Comparison of ENCODE assay signal across 1 cellular context in the genomic region with DNA sequence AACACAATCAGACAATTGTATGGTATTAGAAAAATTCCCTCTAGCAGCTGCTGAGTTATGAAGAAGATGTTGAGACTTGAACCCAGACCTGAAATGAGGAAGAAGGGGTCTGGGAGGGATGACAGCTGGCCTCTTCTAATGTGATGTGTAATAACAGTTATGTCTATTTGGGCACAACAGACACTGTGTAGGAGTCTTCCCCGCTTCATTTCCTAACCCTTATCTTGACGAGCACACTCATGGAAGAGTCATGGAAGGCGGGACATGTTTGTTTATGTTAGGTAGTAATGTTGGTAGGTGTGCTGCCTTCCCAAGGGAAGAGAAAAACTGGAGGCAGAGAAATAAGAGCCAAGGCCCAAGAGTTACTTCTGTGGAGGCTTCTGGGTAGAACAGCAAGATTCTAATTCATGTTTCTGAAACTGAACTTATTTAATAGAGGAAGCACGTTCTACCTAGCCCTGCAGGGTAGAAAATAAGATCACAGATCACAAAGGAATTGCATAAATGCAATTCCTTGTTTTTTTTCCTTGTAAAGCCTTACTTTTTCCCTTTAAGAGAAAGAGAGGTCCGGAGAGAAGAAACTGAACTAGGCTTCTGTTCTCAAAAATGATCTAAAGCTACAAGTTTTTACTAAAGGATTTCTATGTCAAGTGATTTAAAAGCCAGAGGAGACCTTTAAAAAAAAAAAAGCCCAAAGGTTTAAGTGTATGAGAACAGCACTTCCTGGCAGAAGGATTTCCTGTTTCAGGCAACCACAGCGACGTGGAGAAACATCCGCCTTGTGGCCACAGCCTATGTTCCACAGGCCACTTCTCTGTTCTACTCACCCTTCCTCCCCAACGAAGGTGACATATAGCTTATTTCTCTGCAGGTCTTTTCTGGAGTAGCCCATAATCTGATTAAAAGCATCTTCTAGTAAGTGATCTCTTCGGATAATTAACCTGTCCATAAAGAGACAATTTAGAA.
TF ChIP-seq lines count a peak whose summit lies in the region.

No MANE protein-coding gene starts in this region.

TF ChIP-seq in HCT116, 20 proteins besides CTCF, POLR2A, EP300 and RAD21 (continued from another document):
- TF ChIP-seq, protein P1, sequence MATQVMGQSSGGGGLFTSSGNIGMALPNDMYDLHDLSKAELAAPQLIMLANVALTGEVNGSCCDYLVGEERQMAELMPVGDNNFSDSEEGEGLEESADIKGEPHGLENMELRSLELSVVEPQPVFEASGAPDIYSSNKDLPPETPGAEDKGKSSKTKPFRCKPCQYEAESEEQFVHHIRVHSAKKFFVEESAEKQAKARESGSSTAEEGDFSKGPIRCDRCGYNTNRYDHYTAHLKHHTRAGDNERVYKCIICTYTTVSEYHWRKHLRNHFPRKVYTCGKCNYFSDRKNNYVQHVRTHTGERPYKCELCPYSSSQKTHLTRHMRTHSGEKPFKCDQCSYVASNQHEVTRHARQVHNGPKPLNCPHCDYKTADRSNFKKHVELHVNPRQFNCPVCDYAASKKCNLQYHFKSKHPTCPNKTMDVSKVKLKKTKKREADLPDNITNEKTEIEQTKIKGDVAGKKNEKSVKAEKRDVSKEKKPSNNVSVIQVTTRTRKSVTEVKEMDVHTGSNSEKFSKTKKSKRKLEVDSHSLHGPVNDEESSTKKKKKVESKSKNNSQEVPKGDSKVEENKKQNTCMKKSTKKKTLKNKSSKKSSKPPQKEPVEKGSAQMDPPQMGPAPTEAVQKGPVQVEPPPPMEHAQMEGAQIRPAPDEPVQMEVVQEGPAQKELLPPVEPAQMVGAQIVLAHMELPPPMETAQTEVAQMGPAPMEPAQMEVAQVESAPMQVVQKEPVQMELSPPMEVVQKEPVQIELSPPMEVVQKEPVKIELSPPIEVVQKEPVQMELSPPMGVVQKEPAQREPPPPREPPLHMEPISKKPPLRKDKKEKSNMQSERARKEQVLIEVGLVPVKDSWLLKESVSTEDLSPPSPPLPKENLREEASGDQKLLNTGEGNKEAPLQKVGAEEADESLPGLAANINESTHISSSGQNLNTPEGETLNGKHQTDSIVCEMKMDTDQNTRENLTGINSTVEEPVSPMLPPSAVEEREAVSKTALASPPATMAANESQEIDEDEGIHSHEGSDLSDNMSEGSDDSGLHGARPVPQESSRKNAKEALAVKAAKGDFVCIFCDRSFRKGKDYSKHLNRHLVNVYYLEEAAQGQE (IDR thresholded peaks at IDR 0.05; ENCODE audit: low read depth) = no peak
- TF ChIP-seq SIN3A (IDR thresholded peaks at IDR 0.05; ENCODE audit: low read depth) = no peak
- TF ChIP-seq EZH2phosphoT487 (IDR thresholded peaks at IDR 0.05; ENCODE audit: borderline replicate concordance) = no peak
- peak; percentile 43; the same call in 1 of the 2 replicates for TF ChIP-seq FOSL1 (IDR thresholded peaks at IDR 0.05; ENCODE audit: low read depth)
- TF ChIP-seq, protein P2, sequence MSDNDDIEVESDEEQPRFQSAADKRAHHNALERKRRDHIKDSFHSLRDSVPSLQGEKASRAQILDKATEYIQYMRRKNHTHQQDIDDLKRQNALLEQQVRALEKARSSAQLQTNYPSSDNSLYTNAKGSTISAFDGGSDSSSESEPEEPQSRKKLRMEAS (IDR thresholded peaks at IDR 0.05) = no peak
- no peak for TF ChIP-seq ZNF274 (IDR thresholded peaks at IDR 0.05; ENCODE audit: low read depth, low read length)
- 0 out of 2 replicates have a peak, but pooled peaks have one; percentile 16 for TF ChIP-seq CBX3 (IDR thresholded peaks at IDR 0.05; ENCODE audit: low read depth)
- TF ChIP-seq SP1 (IDR thresholded peaks at IDR 0.05; ENCODE audit: low read depth) = 0 out of 2 replicates have a peak, but pooled peaks have one; percentile 30
